ENCODE assay signal across 8 cellular contexts in the genomic region with DNA sequence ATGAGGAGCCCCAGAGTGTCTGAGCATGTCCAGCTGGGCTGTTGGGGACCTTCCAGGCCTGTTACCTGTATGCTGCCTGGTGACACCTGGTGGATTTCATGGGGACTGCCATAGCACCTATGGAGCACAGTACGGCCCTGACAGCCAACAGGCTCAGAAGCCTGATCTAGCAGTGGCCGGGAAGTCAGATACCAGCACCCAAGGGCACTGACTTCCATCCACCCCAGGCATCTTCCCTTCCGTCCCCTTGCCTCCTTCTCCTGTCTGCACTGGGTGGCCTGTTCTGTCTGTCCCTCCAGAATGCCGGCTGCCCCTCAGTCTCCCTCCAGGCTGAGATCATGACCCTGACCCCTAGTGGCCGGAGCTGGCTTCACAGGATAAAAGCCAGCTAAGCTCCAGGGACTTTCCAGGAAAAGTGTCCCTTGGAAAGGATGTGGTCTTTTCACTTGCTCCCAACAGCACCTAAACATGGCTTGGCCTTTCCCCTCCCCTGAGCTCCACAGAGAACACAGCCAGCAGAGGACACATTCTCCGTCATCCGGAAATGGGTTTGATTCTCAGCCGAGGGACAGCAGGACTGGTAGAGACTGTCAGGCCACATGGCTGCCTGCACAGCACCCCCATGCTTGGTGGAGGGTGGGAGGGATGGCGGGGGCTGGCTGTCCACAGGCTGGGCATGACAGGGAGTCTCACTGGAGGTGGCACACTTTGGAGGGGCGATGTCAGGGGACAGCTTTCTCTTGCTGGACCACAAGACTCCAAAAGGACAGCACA. TPM values are rescaled to one million over a fixed set of nuclear protein-coding genes. Genes with fewer than 3 reads are reported as not detected.
DNase-seq lines count a peak whose midpoint lies in the region; ATAC-seq and TF ChIP-seq lines count a peak whose summit lies in the region.

No MANE protein-coding gene starts in this region.

- no peak overlapping the region; the same call in 1 of the 2 replicates for H3K4me3 ChIP-seq in GM12864 (ENCODE audit: low read depth, low read length)
- peak overlapping the region; percentile 7 for H3K4me3 ChIP-seq in RWPE2 (ENCODE audit: severe bottlenecking)
- H3K4me3 ChIP-seq in astrocyte of the spinal cord (ENCODE audit: low read depth, low read length), result no peak overlapping the region

- H3K36me3 Mint-ChIP-seq in immature natural killer cell, result peaks cover 10 to 16% (median 13%) of the 10 kb centered on the region in 3 donors

- H3K9me3 ChIP-seq in RWPE2 (ENCODE audit: severe bottlenecking), result no peaks in the 10 kb centered on the region

- peak overlapping the region in 2 of 6 donors; percentile 33 to 61 for H3K27ac Mint-ChIP-seq in immature natural killer cell

- H3K4me1 ChIP-seq in RWPE2 (ENCODE audit: insufficient read depth, poor library complexity, severe bottlenecking), result no peaks in the 10 kb centered on the region

- in situ Hi-C loops in astrocyte of the spinal cord (cut with HindIII; ENCODE audit: low sequenced_read_pairs), result loop anchor here (25.0 kb wide), 1 partner anchor 482 kb away; a partner anchor contains a TSS

- no peaks in the 10 kb centered on the region for H3K27me3 ChIP-seq in RWPE2 (ENCODE audit: insufficient read depth, poor library complexity, severe bottlenecking)

- TF ChIP-seq CTCF in GM12864 (IDR thresholded peaks at IDR 0.05; ENCODE audit: low read depth, low read length, missing control alignments), result peak; percentile 86
- TF ChIP-seq CTCF in RWPE2 (IDR thresholded peaks at IDR 0.05; ENCODE audit: poor library complexity, severe bottlenecking), result peak; percentile 99
- TF ChIP-seq CTCF in astrocyte of the spinal cord (IDR thresholded peaks at IDR 0.05; ENCODE audit: low read depth, low read length), result peak; percentile 76

- ATAC-seq in HG02763 (IDR thresholded peaks at IDR 0.05; ENCODE audit: unreplicated experiment) (peak; percentile 74), RWPE2 (ENCODE audit: low read depth) (peak; percentile 69)

- no peak overlapping the region for H3K27ac ChIP-seq in RWPE2 (ENCODE audit: poor library complexity, severe bottlenecking)

- no peaks in the 10 kb centered on the region for H3K9me3 Mint-ChIP-seq in immature natural killer cell

- no peak for DNase-seq in GM12864 (ENCODE audit: low read depth)
- DNase-seq in RWPE2 (ENCODE audit: low spot score), result peak; percentile 86
- DNase-seq in astrocyte of the spinal cord (ENCODE audit: low read depth, low spot score), result peak; percentile 62
- peak; percentile 60 to 66 (median 66) for DNase-seq in immature natural killer cell
- peak; percentile 70 to 74 for DNase-seq in stimulated activated CD4-positive, alpha-beta T cell treated with anti-CD3 and anti-CD28 coated beads, Interleukin-2, amount 100 ng/mL, for 24 hours
- DNase-seq in NCI-H2029 treated with DMSO at 0.1 percent for 48 hours (lab: John Stamatoyannopoulos, UW), result no peak
- no peak for DNase-seq in midbrain (lab: John Stamatoyannopoulos, UW)

- peaks cover 4 to 7% of the 10 kb centered on the region in 2 donors for H3K4me1 Mint-ChIP-seq in immature natural killer cell

- peaks cover 24% of the 10 kb centered on the region for H3K36me3 ChIP-seq in RWPE2 (ENCODE audit: low read depth)

- peak overlapping the region; percentile 75 to 83 (median 79) for H3K4me3 Mint-ChIP-seq in immature natural killer cell

- H3K27me3 Mint-ChIP-seq in immature natural killer cell (ENCODE audit: low read depth in 3 of 3), result peaks cover 0 to 4% (median 1%) of the 10 kb centered on the region in 3 donors

RNA-seq across cellular contexts. Expression of a gene that starts 9.5 kb away (rescaled TPM):
- 1,000 to 10,000 TPM in 1 of 3 donors, 100 to 1,000 TPM in 2; 584 to 1,003 (median 663) TPM for polyA plus RNA-seq in immature natural killer cell

Comparison
In these comparisons a context has a peak if more than half of its experiments do, and no peak if none do; other contexts are left out.
1. DNase-seq: peak in RWPE2 (single experiment), astrocyte of the spinal cord (single experiment), immature natural killer cell (3 of 3) and stimulated activated CD4-positive, alpha-beta T cell treated with anti-CD3 and anti-CD28 coated beads, Interleukin-2, amount 100 ng/mL, for 24 hours (2 of 2); none in GM12864 (single experiment), NCI-H2029 treated with DMSO at 0.1 percent for 48 hours (single experiment) and midbrain (single experiment).
2. Peak in every context shown above with its lines, with median percentiles within 50 percentile points of each other: CTCF ChIP-seq.